In the genomic region with DNA sequence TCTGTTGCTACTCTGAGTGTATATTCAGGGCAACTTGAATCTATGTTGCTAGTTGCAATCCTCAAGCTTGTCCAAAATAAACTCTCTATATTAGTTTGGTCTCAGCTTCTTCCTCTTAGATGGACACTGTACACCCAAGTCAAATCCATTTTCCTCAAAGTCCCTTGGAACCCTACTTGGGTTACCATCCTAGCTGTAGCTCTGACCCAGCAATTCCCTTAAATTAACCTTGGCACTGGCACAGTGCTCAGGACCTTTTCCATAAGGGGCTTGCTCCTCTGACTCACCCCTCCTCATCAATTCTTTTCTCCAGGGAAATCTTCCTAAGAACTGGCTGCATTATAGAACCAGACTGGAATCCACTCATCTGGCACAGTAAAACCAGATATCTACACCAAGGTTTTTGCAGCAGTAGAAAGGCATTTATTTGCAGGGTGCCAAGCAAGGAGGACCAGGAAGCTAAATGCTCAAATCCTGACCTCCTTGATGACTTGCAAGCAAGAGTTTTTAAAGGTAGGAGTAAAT, we compare ENCODE assay signal across 21 cellular contexts. TPM values are rescaled to one million over a fixed set of nuclear protein-coding genes. Genes with fewer than 3 reads are reported as not detected.
DNase-seq lines count a peak whose midpoint lies in the region; ATAC-seq, FAIRE-seq and TF ChIP-seq lines count a peak whose summit lies in the region.
"Had no signal": no experiment of that assay in that cellular context is flagged by ENCODE, and none has a peak within 500 bp of the region (broad histone marks: within the 10 kb centered on the region; RNA-seq: fewer than 3 reads in every experiment).

No MANE protein-coding gene starts in this region.

- no peak for ATAC-seq in HG02759 (IDR thresholded peaks at IDR 0.05; ENCODE audit: unreplicated experiment)
- ATAC-seq: K562 had no signal

- H3K27me3 ChIP-seq in astrocyte (ENCODE audit: insufficient read depth, low read length) (no peaks in the 10 kb centered on the region), osteoblast (ENCODE audit: insufficient read depth, low read length) (no peaks in the 10 kb centered on the region)

- TF ChIP-seq CTCF in astrocyte (IDR thresholded peaks at IDR 0.05; ENCODE audit: insufficient read depth, low read depth, low read length) (no peak), fibroblast of mammary gland (conservative IDR thresholded peaks at IDR 0.05; ENCODE audit: control insufficient read depth, insufficient read depth, low read depth, low read length) (no peak), osteoblast (IDR thresholded peaks at IDR 0.05; ENCODE audit: extremely low read depth, low read depth, low read length) (no peak)

- peaks cover 3% of the 10 kb centered on the region for H3K27me3 Mint-ChIP-seq in astrocyte (ENCODE audit: low read depth, unreplicated experiment)

- H3K4me1 ChIP-seq in astrocyte (ENCODE audit: insufficient read depth, low read length) (peaks cover 19% of the 10 kb centered on the region), osteoblast (ENCODE audit: insufficient read depth, low read length) (peaks cover 22% of the 10 kb centered on the region)
- H3K4me1 ChIP-seq: HAP-1 had no signal

- H3K4me3 ChIP-seq in astrocyte (ENCODE audit: insufficient read depth, low read depth, low read length) = no peak overlapping the region
- H3K4me3 ChIP-seq in fibroblast of mammary gland (ENCODE audit: control insufficient read depth, low read depth, low read length) = no peak overlapping the region
- H3K4me3 ChIP-seq in osteoblast (ENCODE audit: insufficient read depth, low read length) = no peak overlapping the region
- H3K4me3 ChIP-seq: HAP-1, K562, PC-9 had no signal

- H3K36me3 Mint-ChIP-seq in astrocyte (ENCODE audit: low read depth, unreplicated experiment) = no peaks in the 10 kb centered on the region
- H3K36me3 Mint-ChIP-seq: CD14-positive monocyte had no signal

- H3K9ac ChIP-seq in astrocyte (ENCODE audit: low read length) = no peak overlapping the region

- no peak overlapping the region for H2AFZ ChIP-seq in astrocyte (ENCODE audit: low read depth, low read length)
- H2AFZ ChIP-seq in osteoblast (ENCODE audit: low read length) = no peak overlapping the region

- no peaks in the 10 kb centered on the region for H3K9me3 ChIP-seq in astrocyte (ENCODE audit: insufficient read depth, low read depth, low read length)
- H3K9me3 ChIP-seq in osteoblast (ENCODE audit: low read depth, low read length) = no peaks in the 10 kb centered on the region
- H3K9me3 ChIP-seq: HAP-1 had no signal

- peaks cover 13% of the 10 kb centered on the region for H3K4me1 Mint-ChIP-seq in astrocyte (ENCODE audit: low read depth, unreplicated experiment)
- H3K4me1 Mint-ChIP-seq: CD14-positive monocyte had no signal

- peaks cover 6% of the 10 kb centered on the region for H3K9me3 Mint-ChIP-seq in astrocyte (ENCODE audit: unreplicated experiment)

- no peak overlapping the region for H3K4me3 Mint-ChIP-seq in astrocyte (ENCODE audit: unreplicated experiment)
- H3K4me3 Mint-ChIP-seq: CD14-positive monocyte had no signal

- H3K4me2 ChIP-seq in astrocyte (ENCODE audit: low read length) = no peak overlapping the region
- H3K4me2 ChIP-seq in osteoblast (ENCODE audit: insufficient read depth, low read length) = peak overlapping the region; percentile 61

- no peak overlapping the region for H3K27ac Mint-ChIP-seq in astrocyte (ENCODE audit: unreplicated experiment)

- H3K36me3 ChIP-seq in astrocyte (ENCODE audit: insufficient read depth, low read length) (no peaks in the 10 kb centered on the region), osteoblast (ENCODE audit: insufficient read depth, low read length) (no peaks in the 10 kb centered on the region)
- H3K36me3 ChIP-seq: HAP-1 had no signal

- H3K27ac ChIP-seq in astrocyte (ENCODE audit: low read depth, low read length) = no peak overlapping the region
- H3K27ac ChIP-seq in osteoblast (ENCODE audit: low read depth, low read length) = peak overlapping the region; percentile 67
- H3K27ac ChIP-seq: PC-9, RWPE1 had no signal

- FAIRE-seq in astrocyte (lab: Jason Lieb, UNC) = no peak
- FAIRE-seq: K562 had no signal

- H4K20me1 ChIP-seq in astrocyte (ENCODE audit: insufficient read depth, low read length) (no peaks in the 10 kb centered on the region), osteoblast (ENCODE audit: insufficient read depth, low read length) (no peaks in the 10 kb centered on the region)

- H3K79me2 ChIP-seq in astrocyte (ENCODE audit: insufficient read depth, low read length) = no peaks in the 10 kb centered on the region
- no peaks in the 10 kb centered on the region for H3K79me2 ChIP-seq in osteoblast (ENCODE audit: insufficient read depth, low read length)

- intact Hi-C loops in cardiac septum (cut with DNase I) = no loop called here

- peak; percentile 13 for DNase-seq in LHCN-M2 (ENCODE audit: low read depth)
- DNase-seq in astrocyte (ENCODE audit: low read depth) = peak; percentile 33
- DNase-seq in fibroblast of mammary gland (ENCODE audit: low read depth) = peak; percentile 78
- DNase-seq in osteoblast (ENCODE audit: insufficient read length, low spot score, missing footprints) = peak; percentile 14
- DNase-seq in NCI-H226 = no peak
- no peak for DNase-seq in cardiac septum (ENCODE audit: low spot score)
- DNase-seq in NCI-H446 treated with DMSO at 0.1 percent for 48 hours (lab: John Stamatoyannopoulos, UW) = no peak
- DNase-seq: AML-193, COR-L47, GDM1, NCI-H1417, NCI-H187, NCI-H2107, NCI-H524 treated with DMSO at 0.1 percent for 48 hours, PC-9, SIG-M5 had no signal

RNA-seq across cellular contexts. Expression of gene B3GALNT1, which starts 44.9 kb away (rescaled TPM):
- total RNA-seq in LHCN-M2 (2014; rRNA removed) (3.1 and 6.4 TPM in 2 replicates), astrocyte (11.1 and 12.8 TPM in 2 replicates), osteoblast (25.0 and 29.2 TPM in 2 replicates), cardiac septum (75.1 TPM)
- polyA plus RNA-seq in LHCN-M2 (2012) = 1.9 TPM

Comparison
In these comparisons a context has a peak if more than half of its experiments do, and no peak if none do; other contexts are left out.
1. DNase-seq: peak in LHCN-M2 (single experiment), astrocyte (single experiment), fibroblast of mammary gland (single experiment) and osteoblast (single experiment); none in NCI-H226 (single experiment), cardiac septum (single experiment) and NCI-H446 treated with DMSO at 0.1 percent for 48 hours (single experiment).